In the genomic region with DNA sequence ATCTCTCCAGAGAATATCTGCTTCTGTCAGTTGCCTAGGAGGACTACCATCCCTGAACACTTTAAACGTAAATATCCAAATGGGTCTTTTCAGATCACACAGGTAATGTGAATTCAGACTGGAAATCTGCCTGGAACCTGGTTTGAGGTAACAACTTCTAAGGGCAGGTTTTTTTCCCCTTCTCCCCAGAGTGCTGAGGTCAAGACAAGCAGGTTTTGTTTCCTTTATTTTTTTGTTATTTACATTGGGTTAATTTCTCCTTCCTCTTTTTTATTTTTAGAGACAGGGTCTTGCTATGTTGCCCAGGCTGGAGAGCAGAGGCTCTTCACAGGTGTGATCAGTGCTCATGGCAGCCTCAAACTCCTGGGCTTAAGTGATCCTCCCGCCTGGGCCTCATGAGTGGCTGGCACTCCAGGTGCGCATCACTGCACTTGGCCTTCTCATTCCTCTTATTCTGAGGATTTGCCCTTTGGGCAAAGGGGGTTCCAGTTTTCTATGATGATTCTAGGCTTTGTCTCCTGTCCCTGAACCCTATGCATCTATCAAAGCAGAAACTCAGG, we compare ENCODE assay signal across 12 cellular contexts.
"Had no signal": no experiment of that assay in that cellular context is flagged by ENCODE, and none has a peak within 500 bp of the region (broad histone marks: within the 10 kb centered on the region; RNA-seq: fewer than 3 reads in every experiment).

No MANE protein-coding gene starts in this region.

- H3K4me1 Mint-ChIP-seq: endodermal cell, immature natural killer cell, WTC11 had no signal

- DNase-seq: activated CD4-positive, alpha-beta T cell treated with anti-CD3 and anti-CD28 coated beads, Interleukin-2, amount 10 ng/mL, durations not matched to agents 7 days and 5 days; amygdala; brain microvascular endothelial cell; dermis blood vessel endothelial cell; endodermal cell; immature natural killer cell had no signal

- H3K36me3 ChIP-seq: brain microvascular endothelial cell had no signal

- H3K4me3 Mint-ChIP-seq: activated CD4-positive, alpha-beta T cell treated with anti-CD3 and anti-CD28 coated beads, Interleukin-2, amount 10 ng/mL, durations not matched to agents 7 days and 5 days; endodermal cell; immature natural killer cell; natural killer cell treated with Interleukin-12 subunit alpha and Interleukin-12 subunit beta and Interleukin-15 and Interleukin-18, amount 100 ng/mL, for 72 hours; stimulated activated naive CD8-positive, alpha-beta T cell treated with anti-CD3 and anti-CD28 coated beads, Interleukin-15, Interleukin-2, amounts not matched to agents 100 ng/mL and 50 ng/mL, for 24 hours; T-helper 1 cell treated with Interleukin-12 subunit alpha and Interleukin-12 subunit beta and Interleukin-4 antibody, amounts not matched to agents 30 μg/mL and 1 μg/mL, for 36 hours; WTC11 had no signal

- ATAC-seq: activated naive CD4-positive, alpha-beta T cell treated with anti-CD3 and anti-CD28 coated beads, Interleukin-2, amount 50 U/mL, for 72 hours; natural killer cell treated with Interleukin-12 subunit alpha and Interleukin-12 subunit beta and Interleukin-15 and Interleukin-18, amount 100 ng/mL, for 72 hours; sciatic nerve; WTC11 had no signal

- H3K9me3 Mint-ChIP-seq: natural killer cell treated with Interleukin-12 subunit alpha and Interleukin-12 subunit beta and Interleukin-15 and Interleukin-18, amount 100 ng/mL, for 72 hours; stimulated activated naive CD8-positive, alpha-beta T cell treated with anti-CD3 and anti-CD28 coated beads, Interleukin-15, Interleukin-2, amounts not matched to agents 100 ng/mL and 50 ng/mL, for 24 hours had no signal

- H3K27ac ChIP-seq: brain microvascular endothelial cell had no signal

- H3K27ac Mint-ChIP-seq: activated naive CD4-positive, alpha-beta T cell treated with anti-CD3 and anti-CD28 coated beads, Interleukin-2, amount 50 U/mL, for 72 hours; endodermal cell; immature natural killer cell; natural killer cell treated with Interleukin-12 subunit alpha and Interleukin-12 subunit beta and Interleukin-15 and Interleukin-18, amount 100 ng/mL, for 72 hours; stimulated activated naive CD8-positive, alpha-beta T cell treated with anti-CD3 and anti-CD28 coated beads, Interleukin-15, Interleukin-2, amounts not matched to agents 100 ng/mL and 50 ng/mL, for 24 hours; T-helper 1 cell treated with Interleukin-12 subunit alpha and Interleukin-12 subunit beta and Interleukin-4 antibody, amounts not matched to agents 30 μg/mL and 1 μg/mL, for 36 hours; WTC11 had no signal

- H3K36me3 Mint-ChIP-seq: natural killer cell treated with Interleukin-12 subunit alpha and Interleukin-12 subunit beta and Interleukin-15 and Interleukin-18, amount 100 ng/mL, for 72 hours had no signal

- H3K27me3 Mint-ChIP-seq: activated CD4-positive, alpha-beta T cell treated with anti-CD3 and anti-CD28 coated beads, Interleukin-2, amount 10 ng/mL, durations not matched to agents 7 days and 5 days; natural killer cell treated with Interleukin-12 subunit alpha and Interleukin-12 subunit beta and Interleukin-15 and Interleukin-18, amount 100 ng/mL, for 72 hours; stimulated activated naive CD8-positive, alpha-beta T cell treated with anti-CD3 and anti-CD28 coated beads, Interleukin-15, Interleukin-2, amounts not matched to agents 100 ng/mL and 50 ng/mL, for 24 hours had no signal

- H3K27me3 ChIP-seq: brain microvascular endothelial cell had no signal
